ENCODE assay signal across 26 cellular contexts in genomic region chr1:211879475-211879874, GRCh38.
"Had no signal": no experiment of that assay in that cellular context is flagged by ENCODE, and none has a peak within 500 bp of the region (broad histone marks: within the 10 kb centered on the region; RNA-seq: fewer than 3 reads in every experiment).

No MANE protein-coding gene starts in this region.

- H3K36me3 Mint-ChIP-seq: naive B cell had no signal

- H3K27me3 ChIP-seq: dorsolateral prefrontal cortex, esophagus squamous epithelium, gastroesophageal sphincter, heart left ventricle, hepatocyte, left lung had no signal

- ATAC-seq: esophagus mucosa, gastroesophageal sphincter, heart left ventricle, left cardiac atrium, left lung, left ventricle myocardium superior had no signal

- H3K36me3 ChIP-seq: esophagus squamous epithelium, gastroesophageal sphincter, heart left ventricle, left lung had no signal

- H3K27me3 Mint-ChIP-seq: naive B cell had no signal

- H3K9me3 ChIP-seq: left lung had no signal

- H3K4me1 ChIP-seq: esophagus squamous epithelium, gastroesophageal sphincter, heart left ventricle, left lung had no signal

- H3K4me1 Mint-ChIP-seq: immature natural killer cell, naive B cell had no signal

- H3K4me3 ChIP-seq: coronary artery, dorsolateral prefrontal cortex, esophagus squamous epithelium, gastroesophageal sphincter, heart left ventricle, hepatocyte, left lung, lung had no signal

- DNase-seq: dermis blood vessel endothelial cell; dorsolateral prefrontal cortex; effector CD4-positive, alpha-beta T cell; effector memory CD4-positive, alpha-beta T cell; erythroblast; esophagus squamous epithelium; foreskin fibroblast; foreskin melanocyte; heart left ventricle; hypothalamus; immature natural killer cell; islet precursor cell; left cardiac atrium; left lung; left ventricle myocardium superior; mammary epithelial cell; mesendoderm; midbrain; naive B cell had no signal

- H3K27ac Mint-ChIP-seq: immature natural killer cell, memory B cell had no signal

- H3K4me3 Mint-ChIP-seq: immature natural killer cell, memory B cell, naive B cell had no signal

- H3K27ac ChIP-seq: coronary artery, dorsolateral prefrontal cortex, epithelial cell of prostate, esophagus squamous epithelium, gastroesophageal sphincter, heart left ventricle, hepatocyte, left lung had no signal
